6 cellular contexts compared by ENCODE assay signal in the genomic region with DNA sequence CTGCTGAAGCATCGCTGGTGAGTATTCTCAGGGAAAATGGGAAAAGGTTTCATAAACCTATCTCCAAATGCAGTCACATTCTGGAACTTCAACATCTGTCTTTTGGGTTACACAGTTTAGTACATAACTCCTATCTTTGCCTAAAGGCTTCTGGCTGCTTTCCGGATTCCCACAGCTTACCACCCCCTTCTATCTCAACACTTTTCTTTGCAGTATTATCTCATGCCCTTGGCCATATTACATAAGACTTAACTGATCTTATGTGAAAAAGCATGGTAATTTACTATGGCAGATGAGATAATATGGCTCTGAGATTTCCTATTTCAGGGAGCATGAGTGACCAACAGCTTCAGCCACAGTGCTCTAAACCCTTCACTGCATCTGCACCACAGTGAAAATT.
"Had no signal": no experiment of that assay in that cellular context is flagged by ENCODE, and none has a peak within 500 bp of the region (broad histone marks: within the 10 kb centered on the region; RNA-seq: fewer than 3 reads in every experiment).

No MANE protein-coding gene starts in this region.

- H3K4me3 ChIP-seq: GM23338 had no signal

- H3K27ac ChIP-seq: HL-60 had no signal

- H2AFZ ChIP-seq: GM23338 had no signal

- DNase-seq: H9, HCEC 1CT, KBM-7 had no signal

- ATAC-seq: GM23338, HepG2 had no signal

- H3K4me2 ChIP-seq: GM23338 had no signal
